Comparison of ENCODE assay signal across 8 cellular contexts in genomic region chr3:102235679-102236078, GRCh38.
A peak's percentile ranks its signal among the peaks of the same experiment; 100 is the strongest.
DNase-seq lines count a peak whose midpoint lies in the region; ATAC-seq, FAIRE-seq and TF ChIP-seq lines count a peak whose summit lies in the region.

No MANE protein-coding gene starts in this region.

- ATAC-seq in HCT116 (no peak), PC-3 (no peak), HG03442 (IDR thresholded peaks at IDR 0.05; ENCODE audit: unreplicated experiment) (no peak)

- H3K27me3 ChIP-seq in HCT116 (ENCODE audit: insufficient read depth, low read length) (no peaks in the 10 kb centered on the region), PC-3 (ENCODE audit: low read length) (no peaks in the 10 kb centered on the region)

- in situ Hi-C loops in G401 (cut with HindIII; ENCODE audit: low sequenced_read_pairs): loop anchor here (25.0 kb wide), 1 partner anchor 423 kb away; no protein-coding TSS in a partner anchor

- H3K4me3 ChIP-seq in HCT116 (replicated peaks in 1 of 2; ENCODE audit: low read depth in 1 of 2, low read length in 2 of 2) (no peak overlapping the region), PC-3 (ENCODE audit: low read length) (no peak overlapping the region), kidney (ENCODE audit: low read length in 2 of 2) (no peak overlapping the region)

- BruUV-seq in HCT116 (replicated peaks; lab: Mats Ljungman, UMichigan): no TSS peak
- BruUV-seq in PC-3 (replicated peaks; lab: Mats Ljungman, UMichigan): no TSS peak

- H3K4me1 ChIP-seq in HCT116 (ENCODE audit: control insufficient read depth in 1 of 2, insufficient read depth in 2 of 2, low read length in 2 of 2) (peaks cover 0 to 6% of the 10 kb centered on the region in 2 experiments; a peak in 1 of 4 replicates), PC-3 (ENCODE audit: insufficient read depth, low read length) (peaks cover 56% of the 10 kb centered on the region), kidney (ENCODE audit: control insufficient read depth in 1 of 2, insufficient read depth in 1 of 2, low read depth in 1 of 2, low read length in 2 of 2) (no peaks in the 10 kb centered on the region)

- H3K27ac ChIP-seq in HCT116 (ENCODE audit: low read depth, low read length) (no peak overlapping the region), PC-3 (ENCODE audit: low read length) (no peak overlapping the region), kidney (ENCODE audit: low read depth in 2 of 2, low read length in 2 of 2) (no peak overlapping the region)

- TF ChIP-seq CTCF in HCT116 (IDR thresholded peaks at IDR 0.05 in 2 of 3, conservative IDR thresholded peaks at IDR 0.05 in 1 of 3; ENCODE audit: borderline replicate concordance in 1 of 3, insufficient read depth in 1 of 3, low read depth in 2 of 3, low read length in 2 of 3) (peak; percentile 36 to 70 (median 51); a peak in 5 of 6 replicates), PC-3 (conservative IDR thresholded peaks at IDR 0.05; ENCODE audit: low read depth, low read length) (peak; percentile 85), kidney (IDR thresholded peaks at IDR 0.05; ENCODE audit: borderline replicate concordance, extremely low read depth, insufficient read depth) (peak; percentile 47)

- H4K20me1 ChIP-seq in HCT116 (ENCODE audit: insufficient read depth) (no peaks in the 10 kb centered on the region), PC-3 (ENCODE audit: low read length) (no peaks in the 10 kb centered on the region)

- H3K79me2 ChIP-seq in HCT116 (ENCODE audit: insufficient read depth, low read length): no peaks in the 10 kb centered on the region
- no peaks in the 10 kb centered on the region for H3K79me2 ChIP-seq in PC-3 (ENCODE audit: low read length)

- no peak for FAIRE-seq in kidney (lab: Jason Lieb, UNC)

- H2AFZ ChIP-seq in HCT116 (ENCODE audit: low read depth, low read length, poor library complexity, severe bottlenecking): no peak overlapping the region
- H2AFZ ChIP-seq in PC-3 (ENCODE audit: low read length): no peak overlapping the region

- no peak overlapping the region for H3K4me2 ChIP-seq in HCT116 (ENCODE audit: low read length)
- H3K4me2 ChIP-seq in PC-3 (ENCODE audit: low read length): no peak overlapping the region

- no peak for TF ChIP-seq POLR2A in HCT116 (IDR thresholded peaks at IDR 0.05; ENCODE audit: borderline replicate concordance, extremely low read depth, insufficient read depth, insufficient read length)

- H3K36me3 ChIP-seq in HCT116 (ENCODE audit: control insufficient read depth in 1 of 2, insufficient read depth in 2 of 2, low read length in 2 of 2): no peaks in the 10 kb centered on the region
- H3K36me3 ChIP-seq in PC-3 (ENCODE audit: low read depth, low read length): no peaks in the 10 kb centered on the region
- no peaks in the 10 kb centered on the region for H3K36me3 ChIP-seq in kidney (ENCODE audit: control insufficient read depth in 1 of 2, insufficient read depth in 2 of 2, low read length in 2 of 2)

- peak; percentile 85 for TF ChIP-seq RAD21 in HCT116 (IDR thresholded peaks at IDR 0.05; ENCODE audit: low read depth)

- H3K9me3 ChIP-seq in HCT116 (ENCODE audit: control insufficient read depth in 1 of 2, insufficient read depth in 1 of 2, low read depth in 1 of 2, low read length in 2 of 2): no peaks in the 10 kb centered on the region
- H3K9me3 ChIP-seq in PC-3 (ENCODE audit: low read length): no peaks in the 10 kb centered on the region
- H3K9me3 ChIP-seq in kidney (ENCODE audit: control insufficient read depth in 1 of 2, low read length in 2 of 2): no peaks in the 10 kb centered on the region

- DNase-seq in Daoy (ENCODE audit: low read depth) (peak; percentile 25), HCT116 (ENCODE audit: low read depth, low spot score) (no peak), PC-3 (peak; percentile 57), kidney (no peak), G401 (ENCODE audit: low spot score) (no peak), NCI-H1092 treated with DMSO at 0.1 percent for 48 hours (lab: John Stamatoyannopoulos, UW) (no peak), hippocampal formation (lab: John Stamatoyannopoulos, UW) (no peak)

- RAD21 ChIA-PET in HCT116 (lab: Charles Lee; ENCODE audit: low non-redundant PET in 1 of 2, low total read pairs in 2 of 2, uncharacterized antibody in 2 of 2, unreplicated experiment in 2 of 2): interaction anchor here (0.7 to 1.5 kb wide), 3 partner anchors 301 to 506 kb away, joined by 3 to 7 read pairs (median 4); no protein-coding TSS in a partner anchor

- CTCF ChIA-PET in HCT116 (lab: Charles Lee) (interaction anchor here (1.5 to 5.8 kb wide), 3 partner anchors 293 to 436 kb away, joined by 4 to 63 read pairs (median 60); no protein-coding TSS in a partner anchor), PC-3 (lab: Charles Lee) (interaction anchor here (1.5 kb wide), 1 partner anchor 301 kb away, joined by 21 read pairs; no protein-coding TSS in a partner anchor)

- no peak overlapping the region for H3K9ac ChIP-seq in HCT116 (ENCODE audit: low read length)
- H3K9ac ChIP-seq in PC-3 (ENCODE audit: low read length): no peak overlapping the region
- no peak overlapping the region for H3K9ac ChIP-seq in kidney (ENCODE audit: low read length in 2 of 2)

- H3F3A ChIP-seq in PC-3 (ENCODE audit: low read length, unreplicated experiment): peaks cover 6% of the 10 kb centered on the region

- POLR2A ChIA-PET in HCT116 (lab: Charles Lee): interaction anchor here (0.7 kb wide), 1 partner anchor 301 kb away, joined by 3 read pairs; no protein-coding TSS in a partner anchor
- POLR2A ChIA-PET in PC-3 (lab: Charles Lee; ENCODE audit: unreplicated experiment): no interaction called here

- intact Hi-C loops in HCT116 (cut with micrococcal nuclease) (loop anchor here (10.0 kb wide), 1 partner anchor 229 kb away; no protein-coding TSS in a partner anchor), PC-3 (cut with micrococcal nuclease) (loop anchor here (1.0 kb wide), 1 partner anchor 301 kb away; no protein-coding TSS in a partner anchor), kidney (cut with DNase I) (no loop called here)

- no peaks in the 10 kb centered on the region for H3K9me2 ChIP-seq in HCT116 (ENCODE audit: insufficient read depth)
- H3K9me2 ChIP-seq in PC-3 (replicated peaks; ENCODE audit: low read length): no peaks in the 10 kb centered on the region

TF ChIP-seq in HCT116, 20 proteins besides CTCF, POLR2A, EP300 and RAD21:
- TF ChIP-seq EGR1 (IDR thresholded peaks at IDR 0.05; ENCODE audit: low read depth): no peak
TF ChIP-seq in HCT116: peak in this region for 0.

Comparison
In these comparisons a context has a peak if more than half of its experiments do, and no peak if none do; other contexts are left out.
1. DNase-seq: peak in Daoy (single experiment) and PC-3 (single experiment); none in HCT116 (single experiment), kidney (single experiment), G401 (single experiment), NCI-H1092 treated with DMSO at 0.1 percent for 48 hours (single experiment) and hippocampal formation (0 of 2).
2. Peak in every context shown above with its lines, with median percentiles within 50 percentile points of each other: CTCF ChIP-seq.